ENCODE assay signal across 27 cellular contexts in genomic region chr5:181200816-181201215, GRCh38. TPM values are rescaled to one million over a fixed set of nuclear protein-coding genes. Genes with fewer than 3 reads are reported as not detected.
DNase-seq lines count a peak whose midpoint lies in the region; ATAC-seq and TF ChIP-seq lines count a peak whose summit lies in the region.
"Had no signal": no experiment of that assay in that cellular context is flagged by ENCODE, and none has a peak within 500 bp of the region (broad histone marks: within the 10 kb centered on the region; RNA-seq: fewer than 3 reads in every experiment).

No MANE protein-coding gene starts in this region.

- H3K4me2 ChIP-seq in GM23338 (peak overlapping the region; percentile 23; the same call in 1 of the 2 replicates), MM.1S (ENCODE audit: low read depth, low read length) (no peak overlapping the region)
- H3K4me2 ChIP-seq: A549, KMS-11 had no signal

- H3K9me3 ChIP-seq in MM.1S (replicated peaks; ENCODE audit: insufficient read depth, low read length), result no peaks in the 10 kb centered on the region
- no peaks in the 10 kb centered on the region for H3K9me3 ChIP-seq in mucosa of descending colon
- no peaks in the 10 kb centered on the region for H3K9me3 ChIP-seq in gastroesophageal sphincter
- H3K9me3 ChIP-seq: A549, HAP-1 had no signal

- peaks cover 3% of the 10 kb centered on the region; the same call in 1 of the 3 replicates for H3K9me3 Mint-ChIP-seq in GM23338
- no peaks in the 10 kb centered on the region for H3K9me3 Mint-ChIP-seq in memory B cell
- H3K9me3 Mint-ChIP-seq in stimulated activated effector memory CD8-positive, alpha-beta T cell treated with anti-CD3 and anti-CD28 coated beads, Interleukin-12 subunit alpha, Interleukin-12 subunit beta, amount 100 ng/mL, for 72 hours, result no peaks in the 10 kb centered on the region
- H3K9me3 Mint-ChIP-seq: CD4-positive, alpha-beta T cell had no signal

- H3K27ac ChIP-seq in GM23338 (ENCODE audit: low read depth) (no peak overlapping the region), MM.1S (ENCODE audit: low read length) (no peak overlapping the region), gastroesophageal sphincter (no peak overlapping the region)
- H3K27ac ChIP-seq: A549, HL-60, KMS-11 had no signal

- H4K20me1 ChIP-seq in GM23338 (replicated peaks; ENCODE audit: insufficient read depth) (no peaks in the 10 kb centered on the region), MM.1S (ENCODE audit: insufficient read depth, low read length) (no peaks in the 10 kb centered on the region)

- H3K36me3 Mint-ChIP-seq in GM23338 (ENCODE audit: low read depth) (peaks cover 4% of the 10 kb centered on the region; the same call in 1 of the 3 replicates), memory B cell (no peaks in the 10 kb centered on the region)
- peaks cover 5% of the 10 kb centered on the region for H3K36me3 Mint-ChIP-seq in stimulated activated effector memory CD8-positive, alpha-beta T cell treated with anti-CD3 and anti-CD28 coated beads, Interleukin-12 subunit alpha, Interleukin-12 subunit beta, amount 100 ng/mL, for 72 hours

- H3K27me3 Mint-ChIP-seq in GM23338 (ENCODE audit: insufficient read depth, low read depth, poor library complexity), result peaks cover 73% of the 10 kb centered on the region
- H3K27me3 Mint-ChIP-seq in memory B cell, result peaks cover 2% of the 10 kb centered on the region

- no peak for TF ChIP-seq EP300 in gastroesophageal sphincter (IDR thresholded peaks at IDR 0.05)

- TF ChIP-seq CTCF in GM23338 (conservative IDR thresholded peaks at IDR 0.05; ENCODE audit: low read depth in 2 of 2) (no peak), MM.1S (IDR thresholded peaks at IDR 0.05; ENCODE audit: low read length) (no peak), mucosa of descending colon (IDR thresholded peaks at IDR 0.05) (no peak), gastroesophageal sphincter (IDR thresholded peaks at IDR 0.05) (no peak)

- TF ChIP-seq POLR2A in gastroesophageal sphincter (IDR thresholded peaks at IDR 0.05), result no peak

- H3K4me3 Mint-ChIP-seq in GM23338, result no peak overlapping the region; the same call in 2 of the 3 replicates
- H3K4me3 Mint-ChIP-seq in memory B cell, result no peak overlapping the region
- no peak overlapping the region for H3K4me3 Mint-ChIP-seq in stimulated activated effector memory CD8-positive, alpha-beta T cell treated with anti-CD3 and anti-CD28 coated beads, Interleukin-12 subunit alpha, Interleukin-12 subunit beta, amount 100 ng/mL, for 72 hours

- no peaks in the 10 kb centered on the region for H3K36me3 ChIP-seq in GM23338 (ENCODE audit: insufficient read depth)
- no peaks in the 10 kb centered on the region for H3K36me3 ChIP-seq in MM.1S (replicated peaks; ENCODE audit: insufficient read depth, low read length)
- no peaks in the 10 kb centered on the region for H3K36me3 ChIP-seq in mucosa of descending colon (ENCODE audit: low read depth)
- no peaks in the 10 kb centered on the region for H3K36me3 ChIP-seq in gastroesophageal sphincter
- H3K36me3 ChIP-seq: HAP-1 had no signal

- H3K27ac Mint-ChIP-seq in GM23338 (no peak overlapping the region), memory B cell (peak overlapping the region; percentile 35)
- H3K27ac Mint-ChIP-seq in stimulated activated effector memory CD8-positive, alpha-beta T cell treated with anti-CD3 and anti-CD28 coated beads, Interleukin-12 subunit alpha, Interleukin-12 subunit beta, amount 100 ng/mL, for 72 hours, result peak overlapping the region; percentile 56
- H3K27ac Mint-ChIP-seq: CD4-positive, alpha-beta T cell had no signal

- peaks cover 49% of the 10 kb centered on the region for H3K4me1 Mint-ChIP-seq in GM23338
- H3K4me1 Mint-ChIP-seq in memory B cell, result peaks cover 25% of the 10 kb centered on the region
- H3K4me1 Mint-ChIP-seq in stimulated activated effector memory CD8-positive, alpha-beta T cell treated with anti-CD3 and anti-CD28 coated beads, Interleukin-12 subunit alpha, Interleukin-12 subunit beta, amount 100 ng/mL, for 72 hours, result peaks cover 23% of the 10 kb centered on the region

- H3K4me1 ChIP-seq in GM23338 (ENCODE audit: insufficient read depth) (peaks cover 46% of the 10 kb centered on the region), MM.1S (ENCODE audit: low read length) (no peaks in the 10 kb centered on the region), mucosa of descending colon (ENCODE audit: low read depth) (peaks cover 19% of the 10 kb centered on the region), gastroesophageal sphincter (peaks cover 0 to 27% (median 8%) of the 10 kb centered on the region in 3 donors)

- H3F3A ChIP-seq in GM23338 (replicated peaks; ENCODE audit: low read depth) (peaks cover 14% of the 10 kb centered on the region), MM.1S (ENCODE audit: insufficient read depth, low read length) (no peaks in the 10 kb centered on the region)

- peak; percentile 1; the same call in 1 of the 3 replicates for ATAC-seq in GM23338
- no peak for ATAC-seq in memory B cell (ENCODE audit: low read depth)
- no peak for ATAC-seq in stimulated activated effector memory CD8-positive, alpha-beta T cell treated with anti-CD3 and anti-CD28 coated beads, Interleukin-12 subunit alpha, Interleukin-12 subunit beta, amount 100 ng/mL, for 72 hours
- ATAC-seq in mucosa of descending colon, result no peak
- no peak for ATAC-seq in gastroesophageal sphincter
- ATAC-seq: A549, GM12878, Panc1, SK-N-SH treated with all-trans-retinoic acid at 6 μM for 48 hours had no signal

- 0 out of 2 replicates have a peak overlapping the region, but pooled peaks have one; percentile 26 for H3K4me3 ChIP-seq in GM23338
- no peak overlapping the region for H3K4me3 ChIP-seq in MM.1S (ENCODE audit: low read length)
- no peak overlapping the region for H3K4me3 ChIP-seq in mucosa of descending colon
- H3K4me3 ChIP-seq in gastroesophageal sphincter, result no peak overlapping the region
- H3K4me3 ChIP-seq: A549, GM12878, HAP-1 had no signal

- H2AFZ ChIP-seq in GM23338, result no peak overlapping the region
- H2AFZ ChIP-seq in MM.1S (ENCODE audit: low read length), result no peak overlapping the region

- H3K79me2 ChIP-seq in GM23338 (replicated peaks; ENCODE audit: insufficient read depth) (no peaks in the 10 kb centered on the region), MM.1S (ENCODE audit: low read length) (no peaks in the 10 kb centered on the region)

- peak; percentile 57 for DNase-seq in GM23338 (ENCODE audit: low spot score)
- DNase-seq in MM.1S, result peak; percentile 1
- DNase-seq in memory B cell (ENCODE audit: low spot score in 2 of 2), result no peak
- DNase-seq in stimulated activated effector memory CD8-positive, alpha-beta T cell treated with anti-CD3 and anti-CD28 coated beads, Interleukin-12 subunit alpha, Interleukin-12 subunit beta, amount 100 ng/mL, for 72 hours (ENCODE audit: low spot score in 2 of 2), result no peak
- no peak for DNase-seq in DMS114 treated with DMSO at 0.1 percent for 48 hours (lab: John Stamatoyannopoulos, UW; ENCODE audit: unreplicated experiment)
- no peak for DNase-seq in mucosa of descending colon
- DNase-seq: CD4-positive, alpha-beta T cell; COR-L47; DMS79 treated with DMSO at 0.1 percent for 48 hours; MV-4-11; NCI-H1105 treated with DMSO at 0.1 percent for 48 hours; NCI-H2029 treated with DMSO at 0.1 percent for 48 hours; NCI-H2171; NCI-H345; NCI-H524; NCI-H774; NK-92 treated with Interleukin-12 subunit alpha and Interleukin-12 subunit beta, amount 100 ng/mL, for 24 hours had no signal

- H3K27me3 ChIP-seq in GM23338 (ENCODE audit: insufficient read depth), result peaks cover 89% of the 10 kb centered on the region
- peaks cover 62% of the 10 kb centered on the region for H3K27me3 ChIP-seq in MM.1S (replicated peaks; ENCODE audit: insufficient read depth, low read length)
- no peaks in the 10 kb centered on the region for H3K27me3 ChIP-seq in gastroesophageal sphincter

- intact Hi-C loops in mucosa of descending colon (cut with DNase I, micrococcal nuclease), result no loop called here

- no peaks in the 10 kb centered on the region for H3K9me2 ChIP-seq in GM23338 (ENCODE audit: insufficient read depth)
- no peaks in the 10 kb centered on the region for H3K9me2 ChIP-seq in MM.1S (replicated peaks; ENCODE audit: insufficient read depth, low read length)

- WGBS in gastroesophageal sphincter (ENCODE audit: low coverage in 1 of 2), 2 donors, result 60 to 90% methylated on average over 1 to 2 of the region's 4 CpGs

- H3K9ac ChIP-seq in MM.1S (ENCODE audit: low read length), result no peak overlapping the region
- H3K9ac ChIP-seq: KMS-11 had no signal

TF ChIP-seq in GM23338, 12 proteins besides CTCF, POLR2A, EP300 and RAD21 (continues in another document):
- no peak for TF ChIP-seq ZNF114 (CRISPR knock-in tag; IDR thresholded peaks at IDR 0.05)
- no peak for TF ChIP-seq CREB1 (CRISPR knock-in tag; IDR thresholded peaks at IDR 0.05; ENCODE audit: low read depth)

RNA-seq across cellular contexts. Expression of gene TRIM7, which starts 4.2 kb away (rescaled TPM):
- total RNA-seq in GM23338 (2014; rRNA removed; shearing (Covaris generic)), result 0.56 and 0.66 TPM in 2 replicates
- polyA plus RNA-seq in GM23338 (2016; fragmentation: Nextera tagmentation; extraction: Ambion mirVana), result 0.37 and 0.53 TPM in 2 replicates
- total RNA-seq in mucosa of descending colon, result 1 to 10 TPM; 1.5 to 3.9 (median 3.2) TPM
- total RNA-seq in gastroesophageal sphincter, result 10 to 100 TPM in 1 of 4 donors, 1 to 10 TPM in 3; 3.0 to 11.0 (median 4.7) TPM

RNA-seq across cellular contexts. Expression of gene TRIM41, which starts 22.3 kb away (rescaled TPM):
- 8.7 and 9.7 TPM in 2 replicates for total RNA-seq in GM23338 (2014; rRNA removed; shearing (Covaris generic))
- polyA plus RNA-seq in GM23338 (2016; fragmentation: Nextera tagmentation; extraction: Ambion mirVana), result 6.2 and 7.3 TPM in 2 replicates
- total RNA-seq in mucosa of descending colon (10 to 100 TPM; 25.6 to 34.0 (median 27.6) TPM), gastroesophageal sphincter (10 to 100 TPM in 3 of 4 donors, 1 to 10 TPM in 1; 9.7 to 17.6 (median 12.1) TPM)

RNA-seq across cellular contexts. Expression of gene RACK1, which starts 42.9 kb away (rescaled TPM):
- 4,589 and 4,798 TPM in 2 replicates for total RNA-seq in GM23338 (2014; rRNA removed; shearing (Covaris generic))
- 2,372 and 2,567 TPM in 2 replicates for polyA plus RNA-seq in GM23338 (2016; fragmentation: Nextera tagmentation; extraction: Ambion mirVana)
- total RNA-seq in mucosa of descending colon (1,000 to 10,000 TPM; 1,078 to 1,367 (median 1,218) TPM), gastroesophageal sphincter (1,000 to 10,000 TPM; 1,300 to 1,812 (median 1,580) TPM)

RNA-seq across cellular contexts. Expression of gene OR2V2, which starts 53.4 kb away (rescaled TPM):
- total RNA-seq in GM23338 (2014; rRNA removed; shearing (Covaris generic)), result not detected in 2 replicates
- polyA plus RNA-seq in GM23338 (2016; fragmentation: Nextera tagmentation; extraction: Ambion mirVana), result not detected in 2 replicates
- total RNA-seq in mucosa of descending colon, result not detected
- under 1 TPM in 1 of 4 donors, not detected in 3; 0.08 TPM for total RNA-seq in gastroesophageal sphincter
- total RNA-seq: CD4-positive, alpha-beta T cell; GM12878; HT-29 had no signal
- polyA plus RNA-seq: A549, BJ had no signal

Comparison
In these comparisons a context has a peak if more than half of its experiments do, and no peak if none do; other contexts are left out.
1. DNase-seq: peak in GM23338 (single experiment) and MM.1S (single experiment); none in memory B cell (0 of 2), stimulated activated effector memory CD8-positive, alpha-beta T cell treated with anti-CD3 and anti-CD28 coated beads, Interleukin-12 subunit alpha, Interleukin-12 subunit beta, amount 100 ng/mL, for 72 hours (0 of 2), DMS114 treated with DMSO at 0.1 percent for 48 hours (single experiment) and mucosa of descending colon (0 of 3).